20 cellular contexts compared by ENCODE assay signal in the genomic region with DNA sequence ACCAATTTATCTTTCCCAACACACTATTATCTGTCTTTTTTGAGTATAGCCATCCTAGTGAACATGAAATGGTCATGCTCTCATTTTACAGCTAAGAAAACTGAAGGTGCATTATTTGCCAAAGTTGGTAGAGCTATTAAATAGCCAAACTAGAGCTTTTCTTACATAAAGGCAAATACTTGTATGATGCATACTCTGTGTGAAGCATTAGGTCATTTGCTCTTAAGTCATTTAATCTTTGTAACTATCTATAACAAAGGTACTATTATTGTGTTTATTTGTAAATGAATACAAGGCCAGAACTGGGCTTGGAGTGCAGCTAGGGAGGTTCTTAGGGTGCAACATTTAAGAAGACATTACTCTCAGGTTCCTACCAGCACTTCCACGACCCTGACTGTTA.
DNase-seq lines count a peak whose midpoint lies in the region; ATAC-seq and TF ChIP-seq lines count a peak whose summit lies in the region.
"Had no signal": no experiment of that assay in that cellular context is flagged by ENCODE, and none has a peak within 500 bp of the region (broad histone marks: within the 10 kb centered on the region; RNA-seq: fewer than 3 reads in every experiment).

No MANE protein-coding gene starts in this region.

- DNase-seq in right atrium auricular region (ENCODE audit: low spot score) (no peak), Right ventricle myocardium superior (no peak), epithelial cell of prostate (ENCODE audit: low read depth, low spot score) (no peak), cerebellar nuclear complex (lab: John Stamatoyannopoulos, UW) (no peak), NCI-H187 treated with DMSO at 0.1 percent for 48 hours (lab: John Stamatoyannopoulos, UW) (no peak)
- DNase-seq: BE2C, DMS53, GF-D8, H9, MV-4-11, NCI-H1105 treated with DMSO at 0.1 percent for 48 hours, NCI-H1694, NCI-H2081 treated with DMSO at 0.1 percent for 48 hours, NCI-H446 treated with DMSO at 0.1 percent for 48 hours, NCI-H526 treated with DMSO at 0.1 percent for 48 hours, SIG-M5, T-cell had no signal

- no peaks in the 10 kb centered on the region for H3K27me3 ChIP-seq in right atrium auricular region
- no peaks in the 10 kb centered on the region for H3K27me3 ChIP-seq in HUES64 (ENCODE audit: insufficient read depth, low read length)
- H3K27me3 ChIP-seq: BE2C had no signal

- no peak for ATAC-seq in Right ventricle myocardium superior (ENCODE audit: poor library complexity)
- no peak for ATAC-seq in HG02623 (IDR thresholded peaks at IDR 0.05; ENCODE audit: unreplicated experiment)
- ATAC-seq: T-cell had no signal

- TF ChIP-seq CTCF in right atrium auricular region (IDR thresholded peaks at IDR 0.05) = no peak

- H3K9me3 ChIP-seq in right atrium auricular region (no peaks in the 10 kb centered on the region), HUES64 (ENCODE audit: insufficient read depth, low read depth, low read length) (no peaks in the 10 kb centered on the region)
- H3K9me3 ChIP-seq: BE2C had no signal

- WGBS in HUES64 = 50% methylated on average over 1 of the region's 1 CpG

- H3K9ac ChIP-seq in HUES64 (ENCODE audit: low read depth, low read length) = no peak overlapping the region

- no peak overlapping the region for H3K4me3 ChIP-seq in right atrium auricular region
- no peak overlapping the region for H3K4me3 ChIP-seq in HUES64 (ENCODE audit: low read length)

- intact Hi-C loops in Right ventricle myocardium superior (cut with DNase I) = no loop called here

- H3K4me1 ChIP-seq in right atrium auricular region (peaks cover 0 to 10% of the 10 kb centered on the region in 2 donors), HUES64 (ENCODE audit: insufficient read depth, low read length) (peaks cover 12% of the 10 kb centered on the region; the same call in 1 of the 2 replicates)
- H3K4me1 ChIP-seq: BE2C had no signal

- peak overlapping the region; percentile 19 to 82 for H3K27ac ChIP-seq in right atrium auricular region
- peak overlapping the region; percentile 14; the same call in 1 of the 2 replicates for H3K27ac ChIP-seq in HUES64 (ENCODE audit: low read depth, low read length)
- H3K27ac ChIP-seq in epithelial cell of prostate = peak overlapping the region; percentile 64
- H3K27ac ChIP-seq: HL-60 had no signal

- no peaks in the 10 kb centered on the region for H3K36me3 ChIP-seq in right atrium auricular region
- no peaks in the 10 kb centered on the region for H3K36me3 ChIP-seq in HUES64 (ENCODE audit: insufficient read depth, low read length)
- H3K36me3 ChIP-seq: BE2C had no signal

Comparison
In these comparisons a context has a peak if more than half of its experiments do, and no peak if none do; other contexts are left out.
1. H3K27ac ChIP-seq: peak in every context shown above with its lines; median percentile 64 in epithelial cell of prostate; 50 in right atrium auricular region; 14 in HUES64.